ENCODE assay signal across 19 cellular contexts in the genomic region with DNA sequence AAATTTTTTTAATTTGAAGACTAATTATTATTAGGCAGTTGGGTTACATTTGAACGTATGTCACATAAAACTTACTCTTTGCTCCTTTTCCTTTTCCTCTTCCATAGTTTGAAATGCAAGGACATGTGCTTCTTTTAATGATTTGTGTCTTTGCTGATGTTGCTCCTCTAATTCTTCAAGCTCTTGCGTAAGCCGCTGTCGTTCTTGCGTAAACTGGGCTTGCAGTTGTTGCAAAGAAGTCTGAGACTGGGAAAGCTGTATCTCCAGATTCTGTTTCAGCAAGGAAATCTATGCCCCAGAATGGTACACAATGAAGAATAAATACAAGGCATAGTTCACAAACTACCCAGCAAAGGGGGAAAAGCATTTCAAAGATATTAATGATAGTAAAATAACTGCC. TPM values are rescaled to one million over a fixed set of nuclear protein-coding genes. Genes with fewer than 3 reads are reported as not detected.
DNase-seq lines count a peak whose midpoint lies in the region; ATAC-seq, FAIRE-seq and TF ChIP-seq lines count a peak whose summit lies in the region.
"Had no signal": no experiment of that assay in that cellular context is flagged by ENCODE, and none has a peak within 500 bp of the region (broad histone marks: within the 10 kb centered on the region; RNA-seq: fewer than 3 reads in every experiment).

No MANE protein-coding gene starts in this region.

- intact Hi-C loops in left colon (cut with DNase I, micrococcal nuclease) = no loop called here

- H4K91ac ChIP-seq in H1 (replicated peaks; ENCODE audit: insufficient read length, low read length) = no peak overlapping the region

- no peak overlapping the region for H2AK5ac ChIP-seq in H1 (ENCODE audit: low read depth, low read length)

- H2AFZ ChIP-seq in H1 (ENCODE audit: low read length) = no peak overlapping the region

- no peaks in the 10 kb centered on the region for H3K79me2 ChIP-seq in H1 (ENCODE audit: control insufficient read depth in 1 of 2, insufficient read depth in 2 of 2, low read length in 2 of 2)

- H3K23me2 ChIP-seq in H1 (ENCODE audit: low read depth, low read length) = no peaks in the 10 kb centered on the region

- H3K4ac ChIP-seq in H1 (replicated peaks; ENCODE audit: insufficient read length, low read depth, low read length) = no peak overlapping the region

- H2BK20ac ChIP-seq in H1 (ENCODE audit: low read length) = no peak overlapping the region

- TF ChIP-seq POLR2A in H1 (IDR thresholded peaks at IDR 0.05; ENCODE audit: control extremely low read depth in 1 of 2, low read depth in 2 of 2, low read length in 2 of 2) = no peak

- no peak overlapping the region for H2BK5ac ChIP-seq in H1 (ENCODE audit: low read depth, low read length)

- H3K4me1 ChIP-seq in H1 (replicated peaks in 1 of 4; ENCODE audit: control insufficient read depth in 3 of 4, insufficient read depth in 4 of 4, low read length in 3 of 4) (no peaks in the 10 kb centered on the region), small intestine (ENCODE audit: control insufficient read depth in 2 of 2, insufficient read depth in 1 of 2, low read depth in 1 of 2, low read length in 1 of 2) (no peaks in the 10 kb centered on the region)
- H3K4me1 ChIP-seq: spleen had no signal

- H2BK120ac ChIP-seq in H1 (replicated peaks; ENCODE audit: low read depth, low read length) = no peak overlapping the region

- WGBS in H1 (ENCODE audit: extremely low coverage in 1 of 2, insufficient coverage in 1 of 2, insufficient read length in 1 of 2, insufficient replicate concordance in 2 of 2, low coverage in 1 of 2, low lambda C conversion rate in 2 of 2, missing lambda C conversion rate in 1 of 2), 2 experiments = 99% methylated on average over 5 of the region's 5 CpGs; no CpG with 5 or more reads in 1 of the 2 experiments
- 75 to 94% (median 92%) methylated on average over 5 of the region's 5 CpGs for WGBS in small intestine, 3 donors

- POLR2A ChIA-PET in H1 (lab: Charles Lee; ENCODE audit: partially characterized antibody) = no interaction called here

- no peaks in the 10 kb centered on the region for H4K20me1 ChIP-seq in H1 (replicated peaks in 1 of 2; ENCODE audit: control insufficient read depth in 1 of 2, insufficient read depth in 2 of 2, low read length in 2 of 2)

- no peak overlapping the region for H3K27ac ChIP-seq in H1 (ENCODE audit: low read depth, low read length)
- H3K27ac ChIP-seq in small intestine (ENCODE audit: low read depth in 1 of 2, low read length in 1 of 2) = no peak overlapping the region
- H3K27ac ChIP-seq: brain microvascular endothelial cell, C4-2B, spleen had no signal

- no peaks in the 10 kb centered on the region for H3K79me1 ChIP-seq in H1 (ENCODE audit: low read depth, low read length)

- H3K27me3 ChIP-seq in H1 (replicated peaks in 1 of 4; ENCODE audit: control insufficient read depth in 3 of 4, extremely low read depth in 1 of 4, insufficient read depth in 3 of 4, low read length in 3 of 4) = no peaks in the 10 kb centered on the region
- H3K27me3 ChIP-seq in small intestine (ENCODE audit: control insufficient read depth in 2 of 2, insufficient read depth in 2 of 2, low read length in 2 of 2) = no peaks in the 10 kb centered on the region
- H3K27me3 ChIP-seq: brain microvascular endothelial cell, spleen had no signal

- no peak overlapping the region for H3K4me3 ChIP-seq in H1 (ENCODE audit: extremely low read depth in 1 of 4, insufficient read depth in 2 of 4, low read depth in 3 of 4, low read length in 4 of 4)
- H3K4me3 ChIP-seq in small intestine (ENCODE audit: low read depth in 1 of 2, low read length in 2 of 2) = no peak overlapping the region
- H3K4me3 ChIP-seq: HAP-1, spleen had no signal

- H3K4me2 ChIP-seq in H1 (ENCODE audit: insufficient read depth in 1 of 2, low read depth in 2 of 2, low read length in 2 of 2) = no peak overlapping the region

- H4K5ac ChIP-seq in H1 (ENCODE audit: insufficient read length, low read depth, low read length) = no peak overlapping the region

- FAIRE-seq in H1 (lab: Jason Lieb, UNC) = no peak
- FAIRE-seq in small intestine (lab: Jason Lieb, UNC) = no peak

- no peak overlapping the region for H2BK15ac ChIP-seq in H1 (ENCODE audit: low read length)

- no peak for ATAC-seq in left colon
- ATAC-seq: activated CD8-positive, alpha-beta T cell treated with anti-CD3 and anti-CD28 coated beads for 36 hours had no signal

- H3K9ac ChIP-seq in H1 (replicated peaks in 1 of 4; ENCODE audit: extremely low read depth in 1 of 4, low read depth in 3 of 4, low read length in 3 of 4) = no peak overlapping the region

- no peak for TF ChIP-seq RAD21 in H1 (IDR thresholded peaks at IDR 0.05 in 1 of 2, conservative IDR thresholded peaks at IDR 0.05 in 1 of 2; ENCODE audit: low read depth in 2 of 2, low read length in 2 of 2)

- H3K18ac ChIP-seq in H1 (ENCODE audit: extremely low read depth, low read length) = no peak overlapping the region

- no peak overlapping the region for H4K8ac ChIP-seq in H1 (ENCODE audit: extremely low read depth, insufficient read depth, low read length)

- TF ChIP-seq CTCF in H1 (IDR thresholded peaks at IDR 0.05; ENCODE audit: control extremely low read depth in 1 of 3, insufficient read depth in 1 of 3, low read depth in 1 of 3, low read length in 3 of 3) = no peak

- H3K56ac ChIP-seq in H1 (replicated peaks; ENCODE audit: insufficient read length, low read depth, low read length) = no peak overlapping the region

- H3K36me3 ChIP-seq in H1 (ENCODE audit: control insufficient read depth in 2 of 4, insufficient read depth in 4 of 4, low read length in 3 of 4) = peaks cover 0 to 7% (median 2%) of the 10 kb centered on the region in 4 experiments; a peak in 3 of 8 replicates
- peaks cover 0 to 2% of the 10 kb centered on the region in 2 donors for H3K36me3 ChIP-seq in small intestine (ENCODE audit: control insufficient read depth in 2 of 2, insufficient read depth in 2 of 2, low read length in 2 of 2)
- H3K36me3 ChIP-seq: brain microvascular endothelial cell, spleen had no signal

- H2BK12ac ChIP-seq in H1 (ENCODE audit: low read depth, low read length) = no peak overlapping the region

- no peak overlapping the region for H3K23ac ChIP-seq in H1 (ENCODE audit: insufficient read length)

- DNase-seq in ELR (ENCODE audit: low read depth) (peak; percentile 8), MV-4-11 (lab: John Stamatoyannopoulos, UW) (peak; percentile 71), H1 (ENCODE audit: low read depth in 1 of 2, low spot score in 2 of 2) (no peak), myocyte (ENCODE audit: low read depth) (peak; percentile 59), GM19240 (ENCODE audit: insufficient read length, low spot score) (no peak), small intestine (no peak), anterior cingulate cortex (lab: John Stamatoyannopoulos, UW) (no peak), left colon (no peak)
- DNase-seq: activated CD8-positive, alpha-beta T cell treated with anti-CD3 and anti-CD28 coated beads for 36 hours; activated gamma-delta T cell treated with Interleukin-2 at 50 U/mL for 16 hours; brain microvascular endothelial cell; endodermal cell; hippocampal formation; MM.1S; NCI-H2227 treated with DMSO at 0.1 percent for 48 hours; spleen; substantia nigra had no signal

- no peak for TF ChIP-seq EP300 in H1 (IDR thresholded peaks at IDR 0.05; ENCODE audit: borderline replicate concordance in 1 of 2, low read depth in 2 of 2, low read length in 2 of 2)

- H3K14ac ChIP-seq in H1 (ENCODE audit: insufficient read length) = no peak overlapping the region

- CTCF ChIA-PET in H1 (lab: Charles Lee; ENCODE audit: partially characterized antibody) = no interaction called here

- no peaks in the 10 kb centered on the region for H3K9me3 ChIP-seq in H1 (ENCODE audit: insufficient read depth in 2 of 2, low read depth in 1 of 2, low read length in 1 of 2)
- no peaks in the 10 kb centered on the region for H3K9me3 ChIP-seq in small intestine (ENCODE audit: control insufficient read depth, low read depth)
- H3K9me3 ChIP-seq: HAP-1, spleen had no signal

TF ChIP-seq in H1, 55 proteins besides CTCF, POLR2A, EP300 and RAD21:
- TF ChIP-seq SIN3A (conservative IDR thresholded peaks at IDR 0.05 in 1 of 2, IDR thresholded peaks at IDR 0.05 in 1 of 2; ENCODE audit: low read depth in 1 of 2, low read length in 2 of 2) = no peak
- peak; percentile 99 for TF ChIP-seq CEBPB (IDR thresholded peaks at IDR 0.05; ENCODE audit: low read depth, low read length)

RNA-seq across cellular contexts. Expression of a gene that starts 45.1 kb away (rescaled TPM):
- 11.4 and 13.0 TPM in 2 replicates for total RNA-seq in H1 (2021; fragmentation: NEBNext Ultra II Directional; extraction: Animal tissue kit (Norgen Biotek cat#: 25700))
- 3.2 and 3.7 TPM in 2 replicates for polyA plus RNA-seq in H1 (2011; rRNA removed)
- polyA plus RNA-seq in H1 (2011; cell fraction: cytosol; rRNA removed) = 6.3 TPM
- 6.6 TPM for polyA plus RNA-seq in H1 (2011; cell fraction: nucleus; rRNA removed)
- 9.3 to 15.0 TPM (median 12.0 TPM) in 4 replicates for polyA plus RNA-seq in H1 (2012, experiment 1 of 2)
- 0.68 TPM for polyA plus RNA-seq in H1 (2012, experiment 2 of 2)
- 5.9 TPM for polyA plus RNA-seq in H1 (2013, experiment 1 of 2)
- polyA plus RNA-seq in H1 (2013, experiment 2 of 2) = 5.2 TPM
- polyA minus RNA-seq in H1 (2011; rRNA and poly(A)+ RNA removed) = 11.4 and 19.5 TPM in 2 replicates
- 9.8 TPM for polyA minus RNA-seq in H1 (2011; cell fraction: cytosol; rRNA and poly(A)+ RNA removed)
- polyA minus RNA-seq in H1 (2011; cell fraction: nucleus; rRNA and poly(A)+ RNA removed) = 31.5 TPM
- total RNA-seq in myocyte = 11.5 and 18.5 TPM in 2 replicates
- 6.5 TPM for polyA plus RNA-seq in myocyte (2012)
- 1 to 10 TPM; 3.1 to 5.3 (median 3.5) TPM for polyA plus RNA-seq in small intestine
- total RNA-seq in left colon = 10 to 100 TPM; 16.2 to 19.0 TPM

Comparison
In these comparisons a context has a peak if more than half of its experiments do, and no peak if none do; other contexts are left out.
1. DNase-seq: peak in ELR (single experiment), MV-4-11 (single experiment) and myocyte (single experiment); none in H1 (0 of 2), GM19240 (single experiment), small intestine (single experiment), anterior cingulate cortex (0 of 58) and left colon (0 of 2).